ENCODE assay signal across 11 cellular contexts in genomic region chr19:821228-821975, GRCh38. TPM values are rescaled to one million over a fixed set of nuclear protein-coding genes. Genes with fewer than 3 reads are reported as not detected.
DNase-seq lines count a peak whose midpoint lies in the region; ATAC-seq and TF ChIP-seq lines count a peak whose summit lies in the region.
"Had no signal": no experiment of that assay in that cellular context is flagged by ENCODE, and none has a peak within 500 bp of the region (broad histone marks: within the 10 kb centered on the region; RNA-seq: fewer than 3 reads in every experiment).

PLPPR3 (minus strand) TSS chr19:821955; CDS start chr19:821559, 396 bp downstream.

- H3K4me3 Mint-ChIP-seq in naive thymus-derived CD4-positive, alpha-beta T cell = peak within 1 kb of the TSS in 8 of 10 donors; percentile 21 to 66 (median 38)
- H3K4me3 Mint-ChIP-seq: HFFc6 had no signal

- H3K36me3 ChIP-seq in heart right ventricle (no peaks in the 10 kb centered on the region), urinary bladder (ENCODE audit: insufficient read depth) (no peaks in the 10 kb centered on the region)
- no peaks in the 10 kb centered on the region for H3K36me3 ChIP-seq in naive thymus-derived CD4-positive, alpha-beta T cell (ENCODE audit: control insufficient read depth in 2 of 3, insufficient read depth in 3 of 3, low read length in 3 of 3)

- TF ChIP-seq CTCF in heart right ventricle (IDR thresholded peaks at IDR 0.05) (no peak), dorsolateral prefrontal cortex (IDR thresholded peaks at IDR 0.05 in 54 of 56, conservative IDR thresholded peaks at IDR 0.05 in 2 of 56; ENCODE audit: low read depth in 1 of 56, partially characterized antibody in 56 of 56) (no peak)

- intact Hi-C loops in heart right ventricle (cut with DNase I) = no loop called here
- intact Hi-C loops in Right ventricle myocardium inferior (cut with DNase I) = no loop called here
- intact Hi-C loops in dorsolateral prefrontal cortex (cut with DNase I) = no loop called here
- intact Hi-C loops in naive thymus-derived CD4-positive, alpha-beta T cell (cut with micrococcal nuclease) = no loop called here

- H3K4me1 Mint-ChIP-seq in naive thymus-derived CD4-positive, alpha-beta T cell = peaks cover 0 to 6% (median 0%) of the 10 kb centered on the region in 7 donors

- 1 to 2% methylated on average over 61 to 81 of the region's 82 CpGs for WGBS in heart right ventricle, 2 donors
- 1% methylated on average over 79 of the region's 82 CpGs for WGBS in urinary bladder

- H3K36me3 Mint-ChIP-seq in naive thymus-derived CD4-positive, alpha-beta T cell = peaks cover 2 to 6% (median 3%) of the 10 kb centered on the region in 5 donors

- peaks cover 0 to 5% (median 0%) of the 10 kb centered on the region in 11 donors for H3K9me3 Mint-ChIP-seq in naive thymus-derived CD4-positive, alpha-beta T cell
- H3K9me3 Mint-ChIP-seq: HFFc6 had no signal

- POLR2A ChIA-PET in naive thymus-derived CD4-positive, alpha-beta T cell (lab: Charles Lee) = no interaction called here

- H3K9me3 ChIP-seq in heart right ventricle = no peaks in the 10 kb centered on the region
- H3K9me3 ChIP-seq in naive thymus-derived CD4-positive, alpha-beta T cell (ENCODE audit: control insufficient read depth in 2 of 3, low read length in 3 of 3) = no peaks in the 10 kb centered on the region

- no peak within 1 kb of the TSS for H3K27ac Mint-ChIP-seq in naive thymus-derived CD4-positive, alpha-beta T cell
- H3K27ac Mint-ChIP-seq: CD4-positive, CD25-positive, alpha-beta regulatory T cell; HFFc6 had no signal

- DNase-seq in heart right ventricle (no peak), Right ventricle myocardium inferior (ENCODE audit: missing footprints) (no peak), dorsolateral prefrontal cortex (no peak), germinal center (ENCODE audit: low spot score) (no peak), NCI-H446 (lab: John Stamatoyannopoulos, UW) (no peak), GOT3 (lab: John Stamatoyannopoulos, UW) (no peak)
- DNase-seq in naive thymus-derived CD4-positive, alpha-beta T cell = peak in 1 of 9 donors; percentile 8
- DNase-seq: CD4-positive, CD25-positive, alpha-beta regulatory T cell; HFFc6 had no signal

- H3K27ac ChIP-seq in heart right ventricle (no peak within 1 kb of the TSS), dorsolateral prefrontal cortex (peak within 1 kb of the TSS in 4 of 59 donors; percentile 8 to 21 (median 14)), urinary bladder (ENCODE audit: low read depth) (no peak within 1 kb of the TSS)
- H3K27ac ChIP-seq in naive thymus-derived CD4-positive, alpha-beta T cell (ENCODE audit: low read depth, low read length) = no peak within 1 kb of the TSS

- peaks cover 18 to 35% (median 29%) of the 10 kb centered on the region in 7 donors for H3K27me3 ChIP-seq in heart right ventricle
- H3K27me3 ChIP-seq in dorsolateral prefrontal cortex = peaks cover 0 to 29% (median 9%) of the 10 kb centered on the region in 45 donors
- H3K27me3 ChIP-seq in naive thymus-derived CD4-positive, alpha-beta T cell (ENCODE audit: control insufficient read depth in 2 of 2, insufficient read depth in 2 of 2, low read length in 2 of 2) = no peaks in the 10 kb centered on the region

- peaks cover 8 to 28% (median 21%) of the 10 kb centered on the region in 5 donors for H3K27me3 Mint-ChIP-seq in naive thymus-derived CD4-positive, alpha-beta T cell

- peaks cover 0 to 20% (median 12%) of the 10 kb centered on the region in 9 donors for H3K4me1 ChIP-seq in heart right ventricle
- no peaks in the 10 kb centered on the region for H3K4me1 ChIP-seq in naive thymus-derived CD4-positive, alpha-beta T cell (ENCODE audit: control insufficient read depth in 2 of 2, insufficient read depth in 2 of 2, low read length in 2 of 2)
- no peaks in the 10 kb centered on the region for H3K4me1 ChIP-seq in urinary bladder (ENCODE audit: insufficient read depth)

- ATAC-seq in heart right ventricle (peak in 1 of 8 donors; percentile 28), Right ventricle myocardium inferior (no peak)
- no peak for ATAC-seq in naive thymus-derived CD4-positive, alpha-beta T cell

- H3K4me3 ChIP-seq in heart right ventricle (peak within 1 kb of the TSS; percentile 14 to 51 (median 42)), dorsolateral prefrontal cortex (peak within 1 kb of the TSS; percentile 14 to 67 (median 49)), urinary bladder (ENCODE audit: low read depth, low read length) (peak within 1 kb of the TSS; percentile 36)
- no peak within 1 kb of the TSS for H3K4me3 ChIP-seq in naive thymus-derived CD4-positive, alpha-beta T cell (ENCODE audit: low read length)

- CTCF ChIA-PET in naive thymus-derived CD4-positive, alpha-beta T cell (lab: Charles Lee) = no interaction called here

RNA-seq across cellular contexts. Expression of gene PLPPR3, which starts in this region (rescaled TPM):
- not detected for total RNA-seq in heart right ventricle
- not detected for polyA plus RNA-seq in heart right ventricle
- total RNA-seq in Right ventricle myocardium inferior = not detected
- 10 to 100 TPM in 118 of 120 experiments, 1 to 10 TPM in 2; 7.9 to 52.2 (median 26.6) TPM for total RNA-seq in dorsolateral prefrontal cortex
- not detected for total RNA-seq in naive thymus-derived CD4-positive, alpha-beta T cell
- not detected for polyA plus RNA-seq in naive thymus-derived CD4-positive, alpha-beta T cell
- total RNA-seq in urinary bladder = 2.1 TPM
- polyA plus RNA-seq in urinary bladder = 0.03 TPM
- total RNA-seq: CD4-positive, CD25-positive, alpha-beta regulatory T cell; mononuclear cell had no signal
- polyA plus RNA-seq: CD4-positive, CD25-positive, alpha-beta regulatory T cell had no signal
